ENCODE assay signal across 9 cellular contexts in genomic region chr12:108732489-108732888, GRCh38. TPM values are rescaled to one million over a fixed set of nuclear protein-coding genes. Genes with fewer than 3 reads are reported as not detected.
DNase-seq lines count a peak whose midpoint lies in the region; ATAC-seq, FAIRE-seq and TF ChIP-seq lines count a peak whose summit lies in the region.
"Had no signal": no experiment of that assay in that cellular context is flagged by ENCODE, and none has a peak within 500 bp of the region (broad histone marks: within the 10 kb centered on the region; RNA-seq: fewer than 3 reads in every experiment).

No MANE protein-coding gene starts in this region.

- H3K9ac ChIP-seq in ES-I3 (ENCODE audit: low read depth, low read length) (peak overlapping the region; percentile 99), fibroblast of lung (ENCODE audit: insufficient read depth, low read length) (peak overlapping the region; percentile 54)

- no peak for TF ChIP-seq POLR2A in GM12891 (IDR thresholded peaks at IDR 0.05; ENCODE audit: low read depth, low read length)

- H3K4me2 ChIP-seq in fibroblast of lung (ENCODE audit: extremely low read depth, insufficient read depth, low read length) = peak overlapping the region; percentile 88

- DNase-seq in SJSA1 (ENCODE audit: low read depth in 1 of 2, low spot score in 2 of 2) = no peak
- no peak for DNase-seq in fibroblast of lung (ENCODE audit: low read depth in 2 of 2)
- DNase-seq in psoas muscle = no peak
- DNase-seq in GM12891 (ENCODE audit: insufficient read length, low spot score) = no peak
- no peak for DNase-seq in omental fat pad (ENCODE audit: low spot score)
- no peak for DNase-seq in COR-L47 (lab: John Stamatoyannopoulos, UW)

- H3K4me1 ChIP-seq in ES-I3 (ENCODE audit: insufficient read depth, low read length) (peaks cover 11% of the 10 kb centered on the region), SJSA1 (replicated peaks) (peaks cover 40% of the 10 kb centered on the region), fibroblast of lung (ENCODE audit: control insufficient read depth, extremely low read depth, insufficient read depth, low read length) (peaks cover 5% of the 10 kb centered on the region), psoas muscle (peaks cover 28% of the 10 kb centered on the region)

- H3K36me3 ChIP-seq in ES-I3 (ENCODE audit: insufficient read depth, low read length) = no peaks in the 10 kb centered on the region
- peaks cover 28% of the 10 kb centered on the region for H3K36me3 ChIP-seq in SJSA1
- no peaks in the 10 kb centered on the region for H3K36me3 ChIP-seq in fibroblast of lung (ENCODE audit: control insufficient read depth, insufficient read depth, low read length)
- no peaks in the 10 kb centered on the region for H3K36me3 ChIP-seq in psoas muscle (ENCODE audit: insufficient read depth in 1 of 2, low read depth in 1 of 2)

- H4K20me1 ChIP-seq in fibroblast of lung (ENCODE audit: control insufficient read depth, extremely low read depth, insufficient read depth, low read length) = peaks cover 7% of the 10 kb centered on the region

- WGBS in psoas muscle, 3 donors = 32 to 43% (median 33%) methylated on average over 6 of the region's 6 CpGs

- peak overlapping the region; percentile 12 for H2AFZ ChIP-seq in fibroblast of lung (ENCODE audit: low read length)

- no peaks in the 10 kb centered on the region for H3K9me3 ChIP-seq in ES-I3 (ENCODE audit: control insufficient read depth, insufficient read depth, low read length)
- H3K9me3 ChIP-seq in SJSA1 (replicated peaks) = peaks cover 2% of the 10 kb centered on the region; the same call in 1 of the 2 replicates
- no peaks in the 10 kb centered on the region for H3K9me3 ChIP-seq in fibroblast of lung (ENCODE audit: control insufficient read depth, insufficient read depth, low read depth, low read length)
- no peaks in the 10 kb centered on the region for H3K9me3 ChIP-seq in psoas muscle

- H3K27ac ChIP-seq in SJSA1 (peak overlapping the region; percentile 68), fibroblast of lung (ENCODE audit: insufficient read depth, low read length) (peak overlapping the region; percentile 99), psoas muscle (peak overlapping the region; percentile 99)

- H3K27me3 ChIP-seq in SJSA1 (replicated peaks) = no peaks in the 10 kb centered on the region
- no peaks in the 10 kb centered on the region for H3K27me3 ChIP-seq in fibroblast of lung (ENCODE audit: control insufficient read depth, insufficient read depth, low read length)
- no peaks in the 10 kb centered on the region for H3K27me3 ChIP-seq in psoas muscle (ENCODE audit: insufficient read depth in 3 of 3, low read length in 2 of 3)

- peaks cover 38% of the 10 kb centered on the region for H3K79me2 ChIP-seq in fibroblast of lung (ENCODE audit: control insufficient read depth, insufficient read depth, low read length)

- peak overlapping the region; percentile 96 for H3K4me3 ChIP-seq in SJSA1
- peak overlapping the region in 3 of 4 experiments; percentile 17 to 73 (median 48) for H3K4me3 ChIP-seq in fibroblast of lung (replicated peaks in 1 of 4; ENCODE audit: control extremely low read depth in 1 of 4, insufficient read depth in 1 of 4, low read depth in 3 of 4, low read length in 4 of 4)
- peak overlapping the region; percentile 74 for H3K4me3 ChIP-seq in psoas muscle

- intact Hi-C loops in psoas muscle (cut with DNase I) = loop anchor here (5.0 kb wide), 3 partner anchors 35 to 55 kb away; no protein-coding TSS in a partner anchor

- ATAC-seq in psoas muscle (no peak), omental fat pad (ENCODE audit: low FRiP score) (no peak), GM21737 (IDR thresholded peaks at IDR 0.05; ENCODE audit: unreplicated experiment) (no peak)

- no peak for FAIRE-seq in GM12891 (lab: Jason Lieb, UNC)
- FAIRE-seq: islet of Langerhans had no signal

- TF ChIP-seq CTCF in fibroblast of lung (conservative IDR thresholded peaks at IDR 0.05 in 1 of 2, IDR thresholded peaks at IDR 0.05 in 1 of 2; ENCODE audit: low read depth in 1 of 2, low read length in 2 of 2) = no peak
- TF ChIP-seq CTCF in psoas muscle (IDR thresholded peaks at IDR 0.05) = no peak
- TF ChIP-seq CTCF in omental fat pad (IDR thresholded peaks at IDR 0.05) = no peak

TF ChIP-seq in GM12891, 5 proteins besides CTCF, POLR2A, EP300 and RAD21:
- TF ChIP-seq POLR2AphosphoS5 (IDR thresholded peaks at IDR 0.05; ENCODE audit: low read depth, low read length) = no peak
- no peak for TF ChIP-seq TAF1 (IDR thresholded peaks at IDR 0.05; ENCODE audit: low read depth, low read length)

RNA-seq across cellular contexts. Expression of gene CORO1C, which starts 1.2 kb away (rescaled TPM):
- total RNA-seq in SJSA1 (2014; rRNA removed; shearing (Covaris generic)) = 82.1 and 136 TPM in 2 replicates
- total RNA-seq in fibroblast of lung (202 and 288 TPM in 2 replicates), psoas muscle (10 to 100 TPM; 32.4 to 67.1 (median 59.2) TPM), omental fat pad (100 to 1,000 TPM; 100 to 273 (median 154) TPM)
- polyA plus RNA-seq in fibroblast of lung (542 and 773 TPM in 2 replicates), psoas muscle (10 to 100 TPM; 16.9 to 40.5 (median 19.4) TPM)
- polyA plus RNA-seq in fibroblast of lung (2012) = 395 and 442 TPM in 2 replicates
- polyA minus RNA-seq in fibroblast of lung (ENCODE audit: low replicate concordance) = 1,176 and 1,331 TPM in 2 replicates
- 61.9 TPM for polyA plus RNA-seq in GM12891 (2012; ENCODE audit: low read depth, missing spikeins)
